ENCODE assay signal across 8 cellular contexts in genomic region chr14:51776102-51776894, GRCh38.
DNase-seq lines count a peak whose midpoint lies in the region; ATAC-seq lines count a peak whose summit lies in the region.

No MANE protein-coding gene starts in this region.

- ATAC-seq in stimulated activated naive CD8-positive, alpha-beta T cell treated with anti-CD3 and anti-CD28 coated beads, Interleukin-15, Interleukin-2, amounts not matched to agents 100 U/mL and 50 U/mL, for 24 hours: peak; percentile 75
- no peak for ATAC-seq in HG03442 (IDR thresholded peaks at IDR 0.05; ENCODE audit: unreplicated experiment)

- H3K4me3 ChIP-seq in MG63: no peak overlapping the region

- peak; percentile 60 for DNase-seq in A172 (ENCODE audit: low spot score)
- peak; percentile 86 for DNase-seq in GM03348 (ENCODE audit: low spot score)
- DNase-seq in MG63: peak; percentile 52
- DNase-seq in SW 1271 (lab: John Stamatoyannopoulos, UW): peak; percentile 23 to 56
- DNase-seq in cerebellum (ENCODE audit: low spot score): peak; percentile 52
- DNase-seq in kidney glomerular epithelial cell (lab: John Stamatoyannopoulos, UW): peak; percentile 58
- DNase-seq in stimulated activated naive CD8-positive, alpha-beta T cell treated with anti-CD3 and anti-CD28 coated beads, Interleukin-15, Interleukin-2, amounts not matched to agents 100 U/mL and 50 U/mL, for 24 hours: peak; percentile 35

- H3K27me3 ChIP-seq in MG63: no peaks in the 10 kb centered on the region

- H3K9me3 ChIP-seq in MG63: no peaks in the 10 kb centered on the region

- no peaks in the 10 kb centered on the region for H3K36me3 ChIP-seq in MG63

Comparison
In these comparisons a context has a peak if more than half of its experiments do, and no peak if none do; other contexts are left out.
1. DNase-seq: peak in every context shown above with its lines; median percentile 86 in GM03348; 60 in A172; 58 in kidney glomerular epithelial cell; 52 in MG63; 52 in cerebellum; 40 in SW 1271; 35 in stimulated activated naive CD8-positive, alpha-beta T cell treated with anti-CD3 and anti-CD28 coated beads, Interleukin-15, Interleukin-2, amounts not matched to agents 100 U/mL and 50 U/mL, for 24 hours.